ENCODE assay signal across 10 cellular contexts in the genomic region with DNA sequence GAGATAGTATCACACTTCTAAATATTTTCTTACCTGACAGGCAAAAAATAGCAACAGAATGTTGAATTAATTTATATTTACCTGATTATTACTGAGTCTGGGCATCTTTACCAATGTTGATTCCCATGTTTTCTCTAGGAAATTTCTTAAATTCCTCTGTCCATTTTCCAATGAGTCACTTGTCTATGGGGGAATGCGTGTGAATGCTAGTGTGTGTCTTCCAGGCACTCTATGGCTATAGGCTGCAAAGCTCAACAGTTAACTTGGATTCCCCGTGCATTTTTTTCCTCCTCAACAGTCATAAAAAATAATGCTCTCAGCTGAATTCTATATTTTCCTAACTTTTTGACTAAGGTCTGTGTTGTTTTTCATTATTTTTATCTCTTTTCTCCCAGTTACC.
"Had no signal": no experiment of that assay in that cellular context is flagged by ENCODE, and none has a peak within 500 bp of the region (broad histone marks: within the 10 kb centered on the region; RNA-seq: fewer than 3 reads in every experiment).

No MANE protein-coding gene starts in this region.

- ATAC-seq: left lung, pancreas, T-helper 17 cell, upper lobe of right lung had no signal

- H3K27ac ChIP-seq: left lung, pancreas, upper lobe of right lung had no signal

- H3K9me3 ChIP-seq: left lung, pancreas, upper lobe of right lung had no signal

- H3K4me3 ChIP-seq: left lung, pancreas, upper lobe of right lung had no signal

- H3K36me3 ChIP-seq: left lung, pancreas, upper lobe of right lung had no signal

- H3K27me3 ChIP-seq: left lung, pancreas, upper lobe of right lung had no signal

- H3K4me1 ChIP-seq: left lung, pancreas, upper lobe of right lung had no signal

- DNase-seq: activated effector memory CD4-positive, alpha-beta T cell treated with Interleukin-2 at 50 U/mL for 16 hours; anterior cingulate cortex; caudate nucleus; erythroblast; left lung; pancreas; stimulated activated CD4-positive, alpha-beta T cell treated with anti-CD3 and anti-CD28 coated beads, Interleukin-15, amount 100 ng/mL, for 24 hours; stimulated activated CD4-positive, alpha-beta T cell treated with anti-CD3 and anti-CD28 coated beads, Interleukin-4, amount 100 ng/mL, for 24 hours; T-helper 17 cell; upper lobe of right lung had no signal
